9 cellular contexts compared by ENCODE assay signal in genomic region chr11:94325681-94326080, GRCh38. TPM values are rescaled to one million over a fixed set of nuclear protein-coding genes. Genes with fewer than 3 reads are reported as not detected.
DNase-seq lines count a peak whose midpoint lies in the region; ATAC-seq and TF ChIP-seq lines count a peak whose summit lies in the region.
"Had no signal": no experiment of that assay in that cellular context is flagged by ENCODE, and none has a peak within 500 bp of the region (broad histone marks: within the 10 kb centered on the region; RNA-seq: fewer than 3 reads in every experiment).

No MANE protein-coding gene starts in this region.

- H3K27ac Mint-ChIP-seq in T-helper 17 cell (no peak overlapping the region), endothelial cell (ENCODE audit: unreplicated experiment) (no peak overlapping the region)

- ATAC-seq in HG03280 (IDR thresholded peaks at IDR 0.05; ENCODE audit: unreplicated experiment) (peak; percentile 80), T-helper 17 cell (no peak)

- CTCF ChIA-PET in RWPE1 (lab: Yijun Ruan, JAX), result interaction anchor here (1.0 to 1.2 kb wide), 3 partner anchors 77 to 430 kb away, joined by 3 read pairs; no protein-coding TSS in a partner anchor

- TF ChIP-seq CTCF in endothelial cell (IDR thresholded peaks at IDR 0.05; ENCODE audit: unreplicated experiment) (peak; percentile 56), RWPE1 (conservative IDR thresholded peaks at IDR 0.05; ENCODE audit: low read depth) (no peak)

- no peaks in the 10 kb centered on the region for H3K27me3 Mint-ChIP-seq in T-helper 17 cell
- H3K27me3 Mint-ChIP-seq in endothelial cell (ENCODE audit: unreplicated experiment), result peaks cover 1% of the 10 kb centered on the region

- H3K4me1 Mint-ChIP-seq in T-helper 17 cell, result peaks cover 2% of the 10 kb centered on the region
- no peaks in the 10 kb centered on the region for H3K4me1 Mint-ChIP-seq in endothelial cell (ENCODE audit: unreplicated experiment)

- H3K9me3 Mint-ChIP-seq in endothelial cell (ENCODE audit: unreplicated experiment), result no peaks in the 10 kb centered on the region

- no peak overlapping the region for H3K4me3 Mint-ChIP-seq in T-helper 17 cell
- no peak overlapping the region for H3K4me3 Mint-ChIP-seq in endothelial cell (ENCODE audit: unreplicated experiment)

- DNase-seq in CD1c-positive myeloid dendritic cell (ENCODE audit: extremely low spot score), result peak; percentile 58
- peak; percentile 39 for DNase-seq in GM19238 (ENCODE audit: insufficient read length, low spot score)
- DNase-seq in T-helper 17 cell, result peak in 2 of 3 donors; percentile 17 to 26
- peak; percentile 76 for DNase-seq in endothelial cell (ENCODE audit: low spot score)
- DNase-seq in stimulated activated CD4-positive, alpha-beta T cell treated with anti-CD3 and anti-CD28 coated beads, Interleukin-2, amount 100 ng/mL, for 4 hours (ENCODE audit: low read depth), result peak; percentile 8
- DNase-seq in RWPE1 (ENCODE audit: low spot score), result no peak
- DNase-seq in NCI-H1048 (lab: John Stamatoyannopoulos, UW), result no peak

- H3K36me3 Mint-ChIP-seq in T-helper 17 cell (ENCODE audit: low read depth), result no peaks in the 10 kb centered on the region
- H3K36me3 Mint-ChIP-seq in endothelial cell (ENCODE audit: low read depth, unreplicated experiment), result no peaks in the 10 kb centered on the region

- no peak overlapping the region for H3K27ac ChIP-seq in RWPE1

- POLR2A ChIA-PET in RWPE1 (lab: Yijun Ruan, JAX; ENCODE audit: low non-redundant PET), result no interaction called here

- H3K9me3 ChIP-seq in T-helper 17 cell (ENCODE audit: control insufficient read depth, low read length, poor library complexity, severe bottlenecking), result no peaks in the 10 kb centered on the region

RNA-seq across cellular contexts. Expression of gene IZUMO1R, which starts 21.3 kb away (rescaled TPM):
- total RNA-seq in T-helper 17 cell (not detected), endothelial cell (ENCODE audit: unreplicated experiment) (not detected)
- total RNA-seq: myocyte had no signal

Comparison
In these comparisons a context has a peak if more than half of its experiments do, and no peak if none do; other contexts are left out.
1. DNase-seq: peak in CD1c-positive myeloid dendritic cell (single experiment), GM19238 (single experiment), T-helper 17 cell (2 of 3), endothelial cell (single experiment) and stimulated activated CD4-positive, alpha-beta T cell treated with anti-CD3 and anti-CD28 coated beads, Interleukin-2, amount 100 ng/mL, for 4 hours (single experiment); none in RWPE1 (single experiment) and NCI-H1048 (single experiment).